36 cellular contexts compared by ENCODE assay signal in the genomic region with DNA sequence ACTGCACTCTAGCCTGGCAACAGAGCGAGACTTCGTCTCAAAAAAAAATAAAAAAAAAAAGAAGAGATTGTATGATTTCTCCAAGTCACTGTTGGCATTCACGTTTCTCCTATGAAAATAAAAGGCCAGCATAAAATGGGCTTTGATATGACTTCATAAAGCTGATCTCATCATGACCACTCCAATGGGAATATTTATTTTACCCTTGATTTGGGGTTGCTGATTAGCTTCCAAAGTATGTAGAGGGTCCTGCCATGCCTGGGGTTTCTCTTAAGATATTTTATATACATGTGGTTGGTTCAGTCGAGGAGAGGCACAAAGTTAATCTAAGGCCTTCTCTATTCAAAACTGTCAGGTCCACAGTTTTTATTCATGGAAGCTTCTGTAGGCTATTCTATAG.
"Had no signal": no experiment of that assay in that cellular context is flagged by ENCODE, and none has a peak within 500 bp of the region (broad histone marks: within the 10 kb centered on the region; RNA-seq: fewer than 3 reads in every experiment).

No MANE protein-coding gene starts in this region.

- DNase-seq: activated CD4-positive, alpha-beta memory T cell treated with anti-CD3 and anti-CD28 coated beads for 36 hours; activated CD4-positive, alpha-beta T cell treated with anti-CD3 and anti-CD28 coated beads for 36 hours; activated CD4-positive, alpha-beta T cell treated with anti-CD3 and anti-CD28 coated beads, Interleukin-2, amount 10 ng/mL, durations not matched to agents 24 days and 14 days; activated CD4-positive, CD25-positive, alpha-beta regulatory T cell; activated CD4-positive, CD25-positive, alpha-beta regulatory T cell treated with anti-CD3 and anti-CD28 coated beads, Interleukin-2, amount 50 U/mL, for 72 hours; activated CD8-positive, alpha-beta memory T cell treated with anti-CD3 and anti-CD28 coated beads, Interleukin-2, amount 10 ng/mL, durations not matched to agents 7 days and 5 days; activated CD8-positive, alpha-beta memory T cell treated with anti-CD3 and anti-CD28 coated beads, Interleukin-2, amount 50 U/mL, for 4 hours; activated CD8-positive, alpha-beta T cell treated with anti-CD3 and anti-CD28 coated beads, Interleukin-2, amount 10 ng/mL, durations not matched to agents 7 days and 5 days; activated effector memory CD4-positive, alpha-beta T cell treated with anti-CD3 and anti-CD28 coated beads, Interleukin-2, amount 50 U/mL, for 16 hours; activated naive CD4-positive, alpha-beta T cell treated with anti-CD3 and anti-CD28 coated beads for 36 hours; activated naive CD8-positive, alpha-beta T cell treated with anti-CD3 and anti-CD28 coated beads for 36 hours; activated naive CD8-positive, alpha-beta T cell treated with anti-CD3 and anti-CD28 coated beads, Interleukin-2, amount 50 U/mL, for 24 hours; activated T-cell treated with anti-CD3 and anti-CD28 coated beads, Interleukin-2, amount 50 U/mL, for 1 hour; activated T-cell treated with anti-CD3 and anti-CD28 coated beads, Interleukin-2, amount 50 U/mL, for 48 hours; adrenal gland; amygdala; central memory CD4-positive, alpha-beta T cell; cerebellar nuclear complex; colonic mucosa; effector CD8-positive, alpha-beta T cell; esophagus squamous epithelium; foreskin keratinocyte; gastrocnemius medialis; glutamatergic neuron; heart left ventricle; T-helper 2 cell had no signal

- H3K9me3 Mint-ChIP-seq: activated CD4-positive, alpha-beta memory T cell treated with anti-CD3 and anti-CD28 coated beads for 36 hours; activated CD4-positive, alpha-beta T cell treated with anti-CD3 and anti-CD28 coated beads, Interleukin-2, amount 10 ng/mL, durations not matched to agents 24 days and 14 days; activated naive CD4-positive, alpha-beta T cell treated with anti-CD3 and anti-CD28 coated beads for 36 hours; activated naive CD8-positive, alpha-beta T cell treated with anti-CD3 and anti-CD28 coated beads for 36 hours; activated naive CD8-positive, alpha-beta T cell treated with anti-CD3 and anti-CD28 coated beads, Interleukin-2, amount 50 U/mL, for 24 hours; activated T-helper 1 cell treated with anti-CD3 and anti-CD28 coated beads, Interleukin-12 subunit alpha, Interleukin-12 subunit beta, Interleukin-2, Interleukin-4 antibody, amounts not matched to agents 30 ng/mL and 10 ng/mL and 1 ng/mL, durations not matched to agents 14 hours and 24 hours and 36 hours; activated T-helper 2 cell treated with anti-CD3 and anti-CD28 coated beads, Interferon-gamma antibody, Interleukin-2, Interleukin-4, amounts not matched to agents 10 μg/mL and 5 μg/mL and 100 μg/mL, durations not matched to agents 14 hours and 24 hours and 36 hours; brain had no signal

- H3K4me3 ChIP-seq: adrenal gland, ascending aorta, breast epithelium, cardiac muscle cell, colonic mucosa, esophagus squamous epithelium, gastrocnemius medialis, heart left ventricle had no signal

- H3K27ac Mint-ChIP-seq: activated CD4-positive, alpha-beta memory T cell treated with anti-CD3 and anti-CD28 coated beads for 36 hours; activated CD4-positive, alpha-beta T cell treated with anti-CD3 and anti-CD28 coated beads for 36 hours; activated CD4-positive, alpha-beta T cell treated with anti-CD3 and anti-CD28 coated beads, Interleukin-2, amount 10 ng/mL, durations not matched to agents 24 days and 14 days; activated CD8-positive, alpha-beta memory T cell treated with anti-CD3 and anti-CD28 coated beads, Interleukin-2, amount 10 ng/mL, durations not matched to agents 7 days and 5 days; activated CD8-positive, alpha-beta T cell treated with anti-CD3 and anti-CD28 coated beads, Interleukin-2, amount 10 ng/mL, durations not matched to agents 7 days and 5 days; activated naive CD4-positive, alpha-beta T cell treated with anti-CD3 and anti-CD28 coated beads for 36 hours; activated naive CD4-positive, alpha-beta T cell treated with anti-CD3 and anti-CD28 coated beads, Interleukin-2, amount 50 U/mL, for 24 hours; activated naive CD8-positive, alpha-beta T cell treated with anti-CD3 and anti-CD28 coated beads for 36 hours; activated naive CD8-positive, alpha-beta T cell treated with anti-CD3 and anti-CD28 coated beads, Interleukin-2, amount 50 U/mL, for 24 hours; activated T-helper 1 cell treated with anti-CD3 and anti-CD28 coated beads, Interleukin-12 subunit alpha, Interleukin-12 subunit beta, Interleukin-2, Interleukin-4 antibody, amounts not matched to agents 30 ng/mL and 10 ng/mL and 1 ng/mL, durations not matched to agents 14 hours and 24 hours and 36 hours; activated T-helper 2 cell treated with anti-CD3 and anti-CD28 coated beads, Interferon-gamma antibody, Interleukin-2, Interleukin-4, amounts not matched to agents 10 μg/mL and 5 μg/mL and 100 μg/mL, durations not matched to agents 14 hours and 24 hours and 36 hours; brain had no signal

- H3K27me3 ChIP-seq: adrenal gland, ascending aorta, breast epithelium, cardiac muscle cell, colonic mucosa, esophagus squamous epithelium, foreskin keratinocyte, gastrocnemius medialis, heart left ventricle had no signal

- H3K4me1 ChIP-seq: adrenal gland, breast epithelium, colonic mucosa, gastrocnemius medialis had no signal

- H3K4me3 Mint-ChIP-seq: activated CD4-positive, alpha-beta memory T cell treated with anti-CD3 and anti-CD28 coated beads for 36 hours; activated CD4-positive, alpha-beta T cell treated with anti-CD3 and anti-CD28 coated beads for 36 hours; activated CD4-positive, alpha-beta T cell treated with anti-CD3 and anti-CD28 coated beads, Interleukin-2, amount 10 ng/mL, durations not matched to agents 24 days and 14 days; activated CD8-positive, alpha-beta memory T cell treated with anti-CD3 and anti-CD28 coated beads, Interleukin-2, amount 10 ng/mL, durations not matched to agents 7 days and 5 days; activated CD8-positive, alpha-beta T cell treated with anti-CD3 and anti-CD28 coated beads, Interleukin-2, amount 10 ng/mL, durations not matched to agents 7 days and 5 days; activated naive CD4-positive, alpha-beta T cell treated with anti-CD3 and anti-CD28 coated beads for 36 hours; activated naive CD4-positive, alpha-beta T cell treated with anti-CD3 and anti-CD28 coated beads, Interleukin-2, amount 50 U/mL, for 24 hours; activated naive CD8-positive, alpha-beta T cell treated with anti-CD3 and anti-CD28 coated beads for 36 hours; activated naive CD8-positive, alpha-beta T cell treated with anti-CD3 and anti-CD28 coated beads, Interleukin-2, amount 50 U/mL, for 24 hours; activated T-helper 1 cell treated with anti-CD3 and anti-CD28 coated beads, Interleukin-12 subunit alpha, Interleukin-12 subunit beta, Interleukin-2, Interleukin-4 antibody, amounts not matched to agents 30 ng/mL and 10 ng/mL and 1 ng/mL, durations not matched to agents 14 hours and 24 hours and 36 hours; brain had no signal

- ATAC-seq: activated CD4-positive, alpha-beta T cell treated with anti-CD3 and anti-CD28 coated beads for 36 hours; activated CD8-positive, alpha-beta memory T cell treated with anti-CD3 and anti-CD28 coated beads, Interleukin-2, amount 10 ng/mL, durations not matched to agents 7 days and 5 days; activated CD8-positive, alpha-beta T cell treated with anti-CD3 and anti-CD28 coated beads, Interleukin-2, amount 10 ng/mL, durations not matched to agents 7 days and 5 days; activated naive CD8-positive, alpha-beta T cell treated with anti-CD3 and anti-CD28 coated beads, Interleukin-2, amount 50 U/mL, for 24 hours; foreskin keratinocyte; gastrocnemius medialis; heart left ventricle had no signal

- FAIRE-seq: endometrium, endothelial cell of umbilical vein had no signal

- H3K4me1 Mint-ChIP-seq: activated CD4-positive, alpha-beta T cell treated with anti-CD3 and anti-CD28 coated beads for 36 hours; activated CD4-positive, alpha-beta T cell treated with anti-CD3 and anti-CD28 coated beads, Interleukin-2, amount 10 ng/mL, durations not matched to agents 24 days and 14 days; activated CD8-positive, alpha-beta memory T cell treated with anti-CD3 and anti-CD28 coated beads, Interleukin-2, amount 10 ng/mL, durations not matched to agents 7 days and 5 days; activated naive CD4-positive, alpha-beta T cell treated with anti-CD3 and anti-CD28 coated beads, Interleukin-2, amount 50 U/mL, for 24 hours; activated naive CD8-positive, alpha-beta T cell treated with anti-CD3 and anti-CD28 coated beads for 36 hours; activated naive CD8-positive, alpha-beta T cell treated with anti-CD3 and anti-CD28 coated beads, Interleukin-2, amount 50 U/mL, for 24 hours had no signal

- H3K27ac ChIP-seq: adrenal gland, ascending aorta, breast epithelium, cardiac muscle cell, colonic mucosa, epithelial cell of prostate, esophagus squamous epithelium, foreskin keratinocyte, gastrocnemius medialis, heart left ventricle had no signal

- H3K36me3 ChIP-seq: adrenal gland, ascending aorta, breast epithelium, cardiac muscle cell, colonic mucosa, esophagus squamous epithelium, gastrocnemius medialis, heart left ventricle had no signal

- H3K27me3 Mint-ChIP-seq: activated CD8-positive, alpha-beta memory T cell treated with anti-CD3 and anti-CD28 coated beads, Interleukin-2, amount 10 ng/mL, durations not matched to agents 7 days and 5 days; activated naive CD8-positive, alpha-beta T cell treated with anti-CD3 and anti-CD28 coated beads, Interleukin-2, amount 50 U/mL, for 24 hours; brain had no signal

- H3K9me3 ChIP-seq: adrenal gland, ascending aorta, breast epithelium, colonic mucosa, esophagus squamous epithelium, gastrocnemius medialis, heart left ventricle had no signal

- H3K36me3 Mint-ChIP-seq: activated CD4-positive, alpha-beta memory T cell treated with anti-CD3 and anti-CD28 coated beads for 36 hours; activated CD8-positive, alpha-beta memory T cell treated with anti-CD3 and anti-CD28 coated beads, Interleukin-2, amount 10 ng/mL, durations not matched to agents 7 days and 5 days; activated naive CD4-positive, alpha-beta T cell treated with anti-CD3 and anti-CD28 coated beads, Interleukin-2, amount 50 U/mL, for 24 hours; activated naive CD8-positive, alpha-beta T cell treated with anti-CD3 and anti-CD28 coated beads for 36 hours; brain had no signal
